In the genomic region with DNA sequence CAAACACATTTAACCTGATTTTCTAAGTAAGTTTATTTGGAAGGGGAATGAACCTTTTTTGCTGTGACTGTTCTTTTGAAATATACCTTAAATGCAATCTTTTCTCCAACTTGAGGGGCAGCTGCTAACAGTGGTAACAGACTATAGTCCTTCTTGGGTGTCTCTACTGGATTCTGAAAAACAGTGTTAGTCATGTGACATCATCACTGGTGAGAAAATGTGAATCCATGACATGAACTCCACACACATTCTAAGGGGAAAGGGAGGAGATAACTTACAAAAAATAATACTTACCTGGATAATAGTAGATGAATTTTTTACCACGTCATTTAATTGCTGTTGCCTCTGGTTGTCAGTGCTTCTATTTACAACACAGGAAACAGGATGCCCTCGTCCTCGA, we compare ENCODE assay signal across 1 cellular context.
TF ChIP-seq lines count a peak whose summit lies in the region.

No MANE protein-coding gene starts in this region.

TF ChIP-seq in HepG2, 621 proteins besides CTCF, POLR2A, EP300 and RAD21:
- TF ChIP-seq RFXANK (CRISPR knock-in tag; IDR thresholded peaks at IDR 0.05) = no peak
- TF ChIP-seq CREB1 (IDR thresholded peaks at IDR 0.05) = peak; percentile 61
- no peak for TF ChIP-seq CREB1 (CRISPR knock-in tag; IDR thresholded peaks at IDR 0.05)
